10 cellular contexts compared by ENCODE assay signal in the genomic region with DNA sequence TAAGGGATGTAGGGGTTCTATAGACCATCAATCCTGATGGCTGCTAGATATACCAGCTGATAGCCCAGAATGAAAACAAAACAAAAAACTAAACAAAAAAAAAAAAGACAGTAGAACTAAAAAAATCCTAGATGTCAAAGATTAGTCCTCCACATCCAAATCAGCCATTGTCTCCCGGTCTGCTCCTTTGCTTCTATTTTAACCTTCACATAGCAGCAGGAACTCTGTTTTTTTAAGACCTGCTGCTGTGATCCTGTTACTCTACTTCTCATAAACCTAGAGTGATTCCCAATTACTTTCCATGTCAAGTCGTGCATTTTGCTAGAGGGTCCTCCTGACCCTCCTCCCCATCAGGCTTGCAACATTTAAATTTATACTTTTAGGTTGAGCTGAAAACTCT. TPM values are rescaled to one million over a fixed set of nuclear protein-coding genes. Genes with fewer than 3 reads are reported as not detected.
A peak's percentile ranks its signal among the peaks of the same experiment; 100 is the strongest.
DNase-seq lines count a peak whose midpoint lies in the region; ATAC-seq and TF ChIP-seq lines count a peak whose summit lies in the region.
"Had no signal": no experiment of that assay in that cellular context is flagged by ENCODE, and none has a peak within 500 bp of the region (broad histone marks: within the 10 kb centered on the region; RNA-seq: fewer than 3 reads in every experiment).

No MANE protein-coding gene starts in this region.

- intact Hi-C loops in left cardiac atrium (cut with DNase I): no loop called here

- H3K9me3 ChIP-seq in right atrium auricular region (no peaks in the 10 kb centered on the region), osteoblast (ENCODE audit: low read depth, low read length) (no peaks in the 10 kb centered on the region)
- H3K9me3 ChIP-seq: colonic mucosa, SJSA1 had no signal

- ATAC-seq in left cardiac atrium: no peak
- ATAC-seq in GM18517 (IDR thresholded peaks at IDR 0.05; ENCODE audit: unreplicated experiment): no peak
- ATAC-seq in HG03108 (IDR thresholded peaks at IDR 0.05; ENCODE audit: unreplicated experiment): no peak

- TF ChIP-seq CTCF in right atrium auricular region (IDR thresholded peaks at IDR 0.05) (no peak), osteoblast (IDR thresholded peaks at IDR 0.05; ENCODE audit: extremely low read depth, low read depth, low read length) (no peak)

- H3K36me3 ChIP-seq in right atrium auricular region (peaks cover 3% of the 10 kb centered on the region), osteoblast (ENCODE audit: insufficient read depth, low read length) (peaks cover 4% of the 10 kb centered on the region)
- H3K36me3 ChIP-seq: colonic mucosa had no signal

- H2AFZ ChIP-seq in osteoblast (ENCODE audit: low read length): no peak overlapping the region

- H3K4me3 ChIP-seq in right atrium auricular region (no peak overlapping the region), osteoblast (ENCODE audit: insufficient read depth, low read length) (no peak overlapping the region)
- H3K4me3 ChIP-seq: colonic mucosa, SJSA1 had no signal

- H3K79me2 ChIP-seq in osteoblast (ENCODE audit: insufficient read depth, low read length): peaks cover 69% of the 10 kb centered on the region

- peak overlapping the region; percentile 85 to 92 for H3K27ac ChIP-seq in right atrium auricular region
- H3K27ac ChIP-seq in cingulate gyrus (ENCODE audit: low read depth, low read length): peak overlapping the region; percentile 13
- peak overlapping the region; percentile 95 for H3K27ac ChIP-seq in osteoblast (ENCODE audit: low read depth, low read length)

- DNase-seq in right atrium auricular region (ENCODE audit: low spot score): no peak
- DNase-seq in left cardiac atrium: no peak
- DNase-seq in osteoblast (ENCODE audit: insufficient read length, low spot score, missing footprints): peak; percentile 55
- DNase-seq in NCI-H524 (lab: John Stamatoyannopoulos, UW): no peak
- no peak for DNase-seq in NCI-H2171 treated with DMSO at 0.1 percent for 48 hours (lab: John Stamatoyannopoulos, UW)
- DNase-seq: colonic mucosa had no signal

- H3K4me2 ChIP-seq in osteoblast (ENCODE audit: insufficient read depth, low read length): peak overlapping the region; percentile 87

- no peaks in the 10 kb centered on the region for H3K27me3 ChIP-seq in right atrium auricular region
- H3K27me3 ChIP-seq in osteoblast (ENCODE audit: insufficient read depth, low read length): no peaks in the 10 kb centered on the region
- H3K27me3 ChIP-seq: colonic mucosa, SJSA1 had no signal

- peaks cover 0 to 47% of the 10 kb centered on the region in 2 donors for H3K4me1 ChIP-seq in right atrium auricular region
- H3K4me1 ChIP-seq in osteoblast (ENCODE audit: insufficient read depth, low read length): peaks cover 43% of the 10 kb centered on the region

- no peaks in the 10 kb centered on the region for H4K20me1 ChIP-seq in osteoblast (ENCODE audit: insufficient read depth, low read length)

RNA-seq across cellular contexts. Expression of gene IFT122, which starts 2.5 kb away (rescaled TPM):
- 10 to 100 TPM; 18.5 to 36.9 TPM for total RNA-seq in right atrium auricular region
- total RNA-seq in left cardiac atrium: 10 to 100 TPM; 20.2 to 43.4 TPM
- 30.4 and 30.6 TPM in 2 replicates for total RNA-seq in osteoblast

RNA-seq across cellular contexts. Expression of gene MBD4, which starts 2.7 kb away (rescaled TPM):
- total RNA-seq in right atrium auricular region: 10 to 100 TPM; 17.8 to 26.4 TPM
- total RNA-seq in left cardiac atrium: 10 to 100 TPM; 18.7 to 48.9 TPM
- 37.1 and 41.3 TPM in 2 replicates for total RNA-seq in osteoblast

RNA-seq across cellular contexts. Expression of gene EFCAB12, which starts 14.1 kb away (rescaled TPM):
- total RNA-seq in right atrium auricular region: under 1 TPM in 1 of 2 donors, not detected in 1; 0.28 TPM
- total RNA-seq in left cardiac atrium: under 1 TPM; 0.32 to 0.37 TPM
- under 0.01 TPM in 2 replicates for total RNA-seq in osteoblast
- total RNA-seq: SJSA1 had no signal

Comparison
In these comparisons a context has a peak if more than half of its experiments do, and no peak if none do; other contexts are left out.
1. H3K27ac ChIP-seq: peak in every context shown above with its lines; median percentile 95 in osteoblast; 88 in right atrium auricular region; 13 in cingulate gyrus.